In genomic region chr1:153575497-153575896, GRCh38 we compare ENCODE assay signal across 13 cellular contexts. TPM values are rescaled to one million over a fixed set of nuclear protein-coding genes. Genes with fewer than 3 reads are reported as not detected.
"Had no signal": no experiment of that assay in that cellular context is flagged by ENCODE, and none has a peak within 500 bp of the region (broad histone marks: within the 10 kb centered on the region; RNA-seq: fewer than 3 reads in every experiment).

No MANE protein-coding gene starts in this region.

RNA-seq across cellular contexts. Expression of gene S100A2, which starts 9.9 kb away (rescaled TPM):
- total RNA-seq: activated naive CD8-positive, alpha-beta T cell treated with anti-CD3 and anti-CD28 coated beads, Interleukin-2, amount 10 ng/mL, durations not matched to agents 7 days and 5 days; body of pancreas; cerebellum had no signal

RNA-seq across cellular contexts. Expression of gene S100A3, which starts 26.4 kb away (rescaled TPM):
- total RNA-seq: activated CD4-positive, alpha-beta memory T cell treated with anti-CD3 and anti-CD28 coated beads, Interleukin-2, amount 10 ng/mL, durations not matched to agents 7 days and 5 days; activated CD4-positive, alpha-beta T cell treated with anti-CD3 and anti-CD28 coated beads for 36 hours; activated CD4-positive, alpha-beta T cell treated with anti-CD3 and anti-CD28 coated beads, Interleukin-2, amount 10 ng/mL, durations not matched to agents 7 days and 5 days; activated CD8-positive, alpha-beta memory T cell treated with anti-CD3 and anti-CD28 coated beads, Interleukin-2, amount 10 ng/mL, durations not matched to agents 7 days and 5 days; activated CD8-positive, alpha-beta T cell treated with anti-CD3 and anti-CD28 coated beads, Interleukin-2, amount 10 ng/mL, durations not matched to agents 7 days and 5 days; activated naive CD8-positive, alpha-beta T cell treated with anti-CD3 and anti-CD28 coated beads, Interleukin-2, amount 10 ng/mL, durations not matched to agents 7 days and 5 days; activated T-helper 2 cell treated with anti-CD3 and anti-CD28 coated beads, Interferon-gamma antibody, Interleukin-2, Interleukin-4, amounts not matched to agents 10 μg/mL and 5 μg/mL and 100 μg/mL, durations not matched to agents 14 hours and 24 hours and 36 hours; body of pancreas; cerebellum had no signal

RNA-seq across cellular contexts. Expression of gene S100A5, which starts 34.8 kb away (rescaled TPM):
- total RNA-seq: aorta, body of pancreas, breast epithelium, cardiac septum, cerebellum, WTC11 had no signal
- polyA plus RNA-seq: aorta had no signal

RNA-seq across cellular contexts. Expression of gene S100A16, which starts 37.4 kb away (rescaled TPM):
- total RNA-seq: activated CD4-positive, alpha-beta memory T cell treated with anti-CD3 and anti-CD28 coated beads, Interleukin-2, amount 10 ng/mL, durations not matched to agents 7 days and 5 days; activated CD4-positive, alpha-beta T cell treated with anti-CD3 and anti-CD28 coated beads for 36 hours; activated CD4-positive, alpha-beta T cell treated with anti-CD3 and anti-CD28 coated beads, Interleukin-2, amount 10 ng/mL, durations not matched to agents 7 days and 5 days; activated CD8-positive, alpha-beta memory T cell treated with anti-CD3 and anti-CD28 coated beads, Interleukin-2, amount 10 ng/mL, durations not matched to agents 7 days and 5 days; activated CD8-positive, alpha-beta T cell treated with anti-CD3 and anti-CD28 coated beads, Interleukin-2, amount 10 ng/mL, durations not matched to agents 7 days and 5 days; activated naive CD8-positive, alpha-beta T cell treated with anti-CD3 and anti-CD28 coated beads, Interleukin-2, amount 10 ng/mL, durations not matched to agents 7 days and 5 days; activated T-helper 2 cell treated with anti-CD3 and anti-CD28 coated beads, Interferon-gamma antibody, Interleukin-2, Interleukin-4, amounts not matched to agents 10 μg/mL and 5 μg/mL and 100 μg/mL, durations not matched to agents 14 hours and 24 hours and 36 hours had no signal
